ENCODE assay signal across 8 cellular contexts in genomic region chrX:130393451-130394074, GRCh38. TPM values are rescaled to one million over a fixed set of nuclear protein-coding genes. Genes with fewer than 3 reads are reported as not detected.
DNase-seq lines count a peak whose midpoint lies in the region; ATAC-seq and TF ChIP-seq lines count a peak whose summit lies in the region.

No MANE protein-coding gene starts in this region.

- no peaks in the 10 kb centered on the region for H3K9me3 ChIP-seq in SU-DHL-6 (ENCODE audit: insufficient read depth, low read length)

- no peak overlapping the region for H3K9ac ChIP-seq in SU-DHL-6 (ENCODE audit: low read length)

- ATAC-seq in HG03139 (IDR thresholded peaks at IDR 0.05; ENCODE audit: unreplicated experiment) (no peak), HG03521 (IDR thresholded peaks at IDR 0.05; ENCODE audit: unreplicated experiment) (no peak)

- H3K4me3 ChIP-seq in LNCaP clone FGC (ENCODE audit: low read depth, low read length) (no peak overlapping the region), SU-DHL-6 (ENCODE audit: insufficient read depth, low read length, poor library complexity, severe bottlenecking) (no peak overlapping the region), foreskin fibroblast (ENCODE audit: low read depth in 1 of 2, low read length in 2 of 2) (no peak overlapping the region)

- no peaks in the 10 kb centered on the region for H3K79me2 ChIP-seq in SU-DHL-6 (ENCODE audit: insufficient read depth, low read length)

- no peak overlapping the region for H3K4me2 ChIP-seq in SU-DHL-6 (ENCODE audit: low read depth, low read length, poor library complexity, severe bottlenecking)

- H2AFZ ChIP-seq in SU-DHL-6 (ENCODE audit: low read depth, low read length, severe bottlenecking), result no peak overlapping the region

- peak; percentile 54 for DNase-seq in G401 (ENCODE audit: low spot score)
- peak; percentile 33 for DNase-seq in LNCaP clone FGC (ENCODE audit: low read depth)
- peak; percentile 32 to 76 for DNase-seq in foreskin fibroblast
- peak; percentile 26 to 95 (median 66) for DNase-seq in posterior cingulate gyrus
- DNase-seq in ureter (ENCODE audit: low spot score), result no peak

- TF ChIP-seq CTCF in LNCaP clone FGC (IDR thresholded peaks at IDR 0.05; ENCODE audit: control insufficient read depth, extremely low read depth, insufficient read depth) (peak; percentile 83), SU-DHL-6 (IDR thresholded peaks at IDR 0.05; ENCODE audit: insufficient read depth, low read length, poor library complexity, severe bottlenecking) (peak; percentile 12), foreskin fibroblast (IDR thresholded peaks at IDR 0.05; ENCODE audit: low read depth, low read length) (peak; percentile 76)

- in situ Hi-C loops in G401 (cut with HindIII; ENCODE audit: low sequenced_read_pairs), result no loop called here

- H3F3A ChIP-seq in SU-DHL-6 (ENCODE audit: insufficient read depth), result no peaks in the 10 kb centered on the region

- no peak overlapping the region for H3K27ac ChIP-seq in SU-DHL-6 (ENCODE audit: low read depth, low read length)

- no peaks in the 10 kb centered on the region for H3K36me3 ChIP-seq in SU-DHL-6 (ENCODE audit: low read length)

- H3K27me3 ChIP-seq in SU-DHL-6 (ENCODE audit: low read length), result no peaks in the 10 kb centered on the region

- no peaks in the 10 kb centered on the region for H3K9me2 ChIP-seq in SU-DHL-6 (replicated peaks; ENCODE audit: insufficient read depth, low read length)

- intact Hi-C loops in posterior cingulate gyrus (cut with DNase I), result loop anchor here (2.0 kb wide), 1 partner anchor 523 kb away; no protein-coding TSS in a partner anchor

- no peaks in the 10 kb centered on the region for H4K20me1 ChIP-seq in SU-DHL-6 (ENCODE audit: low read depth, low read length)

RNA-seq across cellular contexts. Expression of gene GPR119, which starts 8.1 kb away (rescaled TPM):
- not detected in 2 replicates for total RNA-seq in G401 (2014; rRNA removed; shearing (Covaris generic))
- total RNA-seq in ureter, result not detected

RNA-seq across cellular contexts. Expression of gene RBMX2, which starts 8.2 kb away (rescaled TPM):
- 22.4 and 30.7 TPM in 2 replicates for total RNA-seq in G401 (2014; rRNA removed; shearing (Covaris generic))
- 17.5 TPM for total RNA-seq in ureter

RNA-seq across cellular contexts. Expression of gene SLC25A14, which starts 53.8 kb away (rescaled TPM):
- 10.1 and 14.2 TPM in 2 replicates for total RNA-seq in G401 (2014; rRNA removed; shearing (Covaris generic))
- 13.6 TPM for total RNA-seq in ureter

Comparison
In these comparisons a context has a peak if more than half of its experiments do, and no peak if none do; other contexts are left out.
1. CTCF ChIP-seq: peak in every context shown above with its lines; median percentile 83 in LNCaP clone FGC; 76 in foreskin fibroblast; 12 in SU-DHL-6.